In the genomic region with DNA sequence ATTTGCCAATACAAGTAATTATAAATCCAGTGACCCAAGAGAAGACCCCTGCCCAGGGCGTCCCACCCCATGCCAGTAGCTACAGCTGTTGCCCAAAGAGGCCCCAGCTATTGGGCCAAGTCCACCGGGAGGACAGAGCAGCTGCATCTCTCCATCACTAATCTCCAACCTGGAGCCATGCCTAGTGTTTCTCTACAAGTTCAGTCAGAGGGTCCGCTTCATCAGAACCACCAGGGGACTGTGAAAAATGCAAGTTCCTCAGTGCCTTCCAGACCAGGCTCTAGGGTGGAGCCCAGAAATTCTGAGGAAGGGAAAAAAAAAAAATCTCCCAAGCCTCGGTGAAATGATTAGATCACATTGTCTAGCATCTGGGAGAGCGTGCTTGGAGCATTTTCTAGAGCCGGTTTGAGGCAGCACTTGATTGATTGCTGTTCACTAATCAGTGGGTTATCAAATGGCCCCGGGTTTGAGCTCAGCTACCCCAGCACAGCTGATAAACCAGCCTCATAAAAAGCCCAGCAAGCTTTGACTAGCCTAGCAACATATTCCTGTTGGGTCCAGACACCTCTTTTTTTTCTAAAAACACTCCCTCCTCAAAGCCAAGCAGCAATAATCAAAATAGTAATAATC, we compare ENCODE assay signal across 26 cellular contexts. TPM values are rescaled to one million over a fixed set of nuclear protein-coding genes. Genes with fewer than 3 reads are reported as not detected.
DNase-seq lines count a peak whose midpoint lies in the region; ATAC-seq, FAIRE-seq and TF ChIP-seq lines count a peak whose summit lies in the region.
"Had no signal": no experiment of that assay in that cellular context is flagged by ENCODE, and none has a peak within 500 bp of the region (broad histone marks: within the 10 kb centered on the region; RNA-seq: fewer than 3 reads in every experiment).

No MANE protein-coding gene starts in this region.

- no peak for TF ChIP-seq POLR2A in H1 (IDR thresholded peaks at IDR 0.05; ENCODE audit: control extremely low read depth in 1 of 2, low read depth in 2 of 2, low read length in 2 of 2)

- no peak overlapping the region for H3K4me3 ChIP-seq in BLaER1 treated with 17β-estradiol and CSF1 and Interleukin-3, amounts not matched to agents 10 nM and 100 nM
- H3K4me3 ChIP-seq in H1 (ENCODE audit: extremely low read depth in 1 of 4, insufficient read depth in 2 of 4, low read depth in 3 of 4, low read length in 4 of 4) (no peak overlapping the region), trophoblast cell (ENCODE audit: low read depth, low read length) (no peak overlapping the region)
- H3K4me3 ChIP-seq: ascending aorta, right lobe of liver, uterus had no signal

- H4K20me1 ChIP-seq in BLaER1 treated with 17β-estradiol and CSF1 and Interleukin-3, amounts not matched to agents 10 nM and 100 nM = no peaks in the 10 kb centered on the region
- no peaks in the 10 kb centered on the region for H4K20me1 ChIP-seq in H1 (replicated peaks in 1 of 2; ENCODE audit: control insufficient read depth in 1 of 2, insufficient read depth in 2 of 2, low read length in 2 of 2)

- no peak overlapping the region for H2BK15ac ChIP-seq in H1 (ENCODE audit: low read length)

- no peak overlapping the region for H2AFZ ChIP-seq in H1 (ENCODE audit: low read length)
- no peak overlapping the region for H2AFZ ChIP-seq in trophoblast cell (ENCODE audit: insufficient read depth, low read length, poor library complexity)

- no peak for TF ChIP-seq CTCF in H1 (IDR thresholded peaks at IDR 0.05; ENCODE audit: control extremely low read depth in 1 of 3, insufficient read depth in 1 of 3, low read depth in 1 of 3, low read length in 3 of 3)

- H3K4me3 Mint-ChIP-seq in effector memory CD8-positive, alpha-beta T cell = no peak overlapping the region
- H3K4me3 Mint-ChIP-seq: activated CD4-positive, alpha-beta memory T cell treated with anti-CD3 and anti-CD28 coated beads, Interleukin-2, amount 10 ng/mL, durations not matched to agents 7 days and 5 days; activated naive CD4-positive, alpha-beta T cell treated with anti-CD3 and anti-CD28 coated beads, Interleukin-2, amount 10 ng/mL, durations not matched to agents 7 days and 5 days had no signal

- no peak overlapping the region for H4K5ac ChIP-seq in H1 (ENCODE audit: insufficient read length, low read depth, low read length)

- H3K4ac ChIP-seq in H1 (replicated peaks; ENCODE audit: insufficient read length, low read depth, low read length) = no peak overlapping the region
- no peak overlapping the region for H3K4ac ChIP-seq in trophoblast cell (ENCODE audit: low read depth, low read length)

- H3K79me1 ChIP-seq in H1 (ENCODE audit: low read depth, low read length) (no peaks in the 10 kb centered on the region), trophoblast cell (ENCODE audit: low read length) (peaks cover 20% of the 10 kb centered on the region)

- H4K8ac ChIP-seq in H1 (ENCODE audit: extremely low read depth, insufficient read depth, low read length) (no peak overlapping the region), trophoblast cell (ENCODE audit: low read depth, low read length) (peak overlapping the region; percentile 15)

- no peaks in the 10 kb centered on the region for H3K27me3 ChIP-seq in BLaER1 treated with 17β-estradiol and CSF1 and Interleukin-3, amounts not matched to agents 10 nM and 100 nM
- H3K27me3 ChIP-seq in H1 (replicated peaks in 1 of 4; ENCODE audit: control insufficient read depth in 3 of 4, extremely low read depth in 1 of 4, insufficient read depth in 3 of 4, low read length in 3 of 4) (no peaks in the 10 kb centered on the region; a peak in 1 of 7 replicates), trophoblast cell (ENCODE audit: insufficient read depth, low read length) (no peaks in the 10 kb centered on the region)
- H3K27me3 ChIP-seq: ascending aorta, right lobe of liver, uterus had no signal

- no peak overlapping the region for H3K27ac Mint-ChIP-seq in effector memory CD8-positive, alpha-beta T cell
- H3K27ac Mint-ChIP-seq: activated CD4-positive, alpha-beta memory T cell treated with anti-CD3 and anti-CD28 coated beads, Interleukin-2, amount 10 ng/mL, durations not matched to agents 7 days and 5 days; activated naive CD4-positive, alpha-beta T cell treated with anti-CD3 and anti-CD28 coated beads, Interleukin-2, amount 10 ng/mL, durations not matched to agents 7 days and 5 days had no signal

- H3K14ac ChIP-seq in H1 (ENCODE audit: insufficient read length) = no peak overlapping the region
- H3K14ac ChIP-seq in trophoblast cell (ENCODE audit: low read length) = peak overlapping the region; percentile 14

- H3K36me3 Mint-ChIP-seq in effector memory CD8-positive, alpha-beta T cell (ENCODE audit: insufficient read depth) = peaks cover 2% of the 10 kb centered on the region
- H3K36me3 Mint-ChIP-seq: activated naive CD4-positive, alpha-beta T cell treated with anti-CD3 and anti-CD28 coated beads, Interleukin-2, amount 10 ng/mL, durations not matched to agents 7 days and 5 days had no signal

- H2AK5ac ChIP-seq in H1 (ENCODE audit: low read depth, low read length) = no peak overlapping the region
- no peak overlapping the region for H2AK5ac ChIP-seq in trophoblast cell (ENCODE audit: low read length)

- WGBS in H1 (ENCODE audit: extremely low coverage in 1 of 2, insufficient coverage in 1 of 2, insufficient read length in 1 of 2, insufficient replicate concordance in 2 of 2, low coverage in 1 of 2, low lambda C conversion rate in 2 of 2, missing lambda C conversion rate in 1 of 2), 2 experiments = 93% methylated on average over 7 of the region's 7 CpGs; no CpG with 5 or more reads in 1 of the 2 experiments
- WGBS in trophoblast cell (ENCODE audit: extremely low coverage, insufficient coverage, insufficient read length) = no CpG with 5 or more reads among the region's 7 CpGs

- no peak overlapping the region for H2BK5ac ChIP-seq in H1 (ENCODE audit: low read depth, low read length)
- no peak overlapping the region for H2BK5ac ChIP-seq in trophoblast cell (ENCODE audit: low read depth, low read length, poor library complexity)

- H3K9ac ChIP-seq in BLaER1 treated with 17β-estradiol and CSF1 and Interleukin-3, amounts not matched to agents 10 nM and 100 nM = peak overlapping the region in 9 of 11 experiments; percentile 41 to 78 (median 73); a peak in 13 of 22 replicates
- H3K9ac ChIP-seq in H1 (replicated peaks in 1 of 4; ENCODE audit: extremely low read depth in 1 of 4, low read depth in 3 of 4, low read length in 3 of 4) (no peak overlapping the region), trophoblast cell (ENCODE audit: low read length) (no peak overlapping the region)

- peaks cover 0 to 6% (median 0%) of the 10 kb centered on the region in 11 experiments; a peak in 1 of 22 replicates for H3K9me3 ChIP-seq in BLaER1 treated with 17β-estradiol and CSF1 and Interleukin-3, amounts not matched to agents 10 nM and 100 nM (replicated peaks in 1 of 11)
- H3K9me3 ChIP-seq in H1 (ENCODE audit: insufficient read depth in 2 of 2, low read depth in 1 of 2, low read length in 1 of 2) = no peaks in the 10 kb centered on the region
- H3K9me3 ChIP-seq in trophoblast cell (ENCODE audit: insufficient read depth, low read depth, low read length) = no peaks in the 10 kb centered on the region
- H3K9me3 ChIP-seq: ascending aorta, right lobe of liver, uterus had no signal

- no peak overlapping the region for H4K91ac ChIP-seq in H1 (replicated peaks; ENCODE audit: insufficient read length, low read length)
- peak overlapping the region; percentile 45 for H4K91ac ChIP-seq in trophoblast cell (ENCODE audit: low read depth, low read length)

- H3K27ac ChIP-seq in BLaER1 treated with 17β-estradiol and CSF1 and Interleukin-3, amounts not matched to agents 10 nM and 100 nM = peak overlapping the region in 10 of 11 experiments; percentile 68 to 93 (median 89); a peak in 18 of 22 replicates
- H3K27ac ChIP-seq in H1 (ENCODE audit: low read depth, low read length) = no peak overlapping the region
- H3K27ac ChIP-seq in trophoblast cell (ENCODE audit: low read depth, low read length) = no peak overlapping the region
- H3K27ac ChIP-seq: ascending aorta, uterus, VCaP had no signal

- H3K79me2 ChIP-seq in H1 (ENCODE audit: control insufficient read depth in 1 of 2, insufficient read depth in 2 of 2, low read length in 2 of 2) = no peaks in the 10 kb centered on the region
- H3K79me2 ChIP-seq in trophoblast cell (ENCODE audit: control insufficient read depth, insufficient read depth, low read length, poor library complexity) = no peaks in the 10 kb centered on the region

- CTCF ChIA-PET in H1 (lab: Charles Lee; ENCODE audit: partially characterized antibody) = no interaction called here

- no peaks in the 10 kb centered on the region for H3K23me2 ChIP-seq in H1 (ENCODE audit: low read depth, low read length)

- H4K12ac ChIP-seq in trophoblast cell (ENCODE audit: low read depth, low read length) = no peak overlapping the region

- TF ChIP-seq EP300 in H1 (IDR thresholded peaks at IDR 0.05; ENCODE audit: borderline replicate concordance in 1 of 2, low read depth in 2 of 2, low read length in 2 of 2) = no peak

- H2BK20ac ChIP-seq in H1 (ENCODE audit: low read length) = peak overlapping the region; percentile 80; the same call in 1 of the 2 replicates

- H3K4me1 Mint-ChIP-seq in effector memory CD8-positive, alpha-beta T cell (ENCODE audit: low read depth in 2 of 2) = peaks cover 0 to 2% of the 10 kb centered on the region in 2 donors

- no peak for ATAC-seq in effector memory CD8-positive, alpha-beta T cell (replicated peaks)
- ATAC-seq in GM21529 (IDR thresholded peaks at IDR 0.05; ENCODE audit: unreplicated experiment) (no peak), GM19351 (IDR thresholded peaks at IDR 0.05; ENCODE audit: unreplicated experiment) (no peak)

- H3K23ac ChIP-seq in H1 (ENCODE audit: insufficient read length) (no peak overlapping the region), trophoblast cell (ENCODE audit: low read length) (no peak overlapping the region)

- POLR2A ChIA-PET in H1 (lab: Charles Lee; ENCODE audit: partially characterized antibody) = interaction anchor here (0.6 to 3.4 kb wide), 4 partner anchors 8 to 382 kb away, joined by 3 to 13 read pairs (median 4); a partner anchor contains a TSS

- H3K4me1 ChIP-seq in BLaER1 treated with 17β-estradiol and CSF1 and Interleukin-3, amounts not matched to agents 10 nM and 100 nM = peaks cover 32 to 65% (median 58%) of the 10 kb centered on the region in 10 experiments
- peaks cover 0 to 14% (median under 1%) of the 10 kb centered on the region in 4 experiments; a peak in 3 of 7 replicates for H3K4me1 ChIP-seq in H1 (replicated peaks in 1 of 4; ENCODE audit: control insufficient read depth in 3 of 4, insufficient read depth in 4 of 4, low read length in 3 of 4)
- H3K4me1 ChIP-seq in trophoblast cell (ENCODE audit: control insufficient read depth in 1 of 2, insufficient read depth in 2 of 2, low read length in 2 of 2) = peaks cover 19 to 33% of the 10 kb centered on the region in 2 experiments
- H3K4me1 ChIP-seq: ascending aorta, uterus had no signal

- H2BK12ac ChIP-seq in H1 (ENCODE audit: low read depth, low read length) = 0 out of 2 replicates have a peak overlapping the region, but pooled peaks have one; percentile 23
- peak overlapping the region; percentile 47 for H2BK12ac ChIP-seq in trophoblast cell (ENCODE audit: low read length)

- H3K56ac ChIP-seq in H1 (replicated peaks; ENCODE audit: insufficient read length, low read depth, low read length) = no peak overlapping the region

- peaks cover 7 to 19% of the 10 kb centered on the region in 2 donors for H3K27me3 Mint-ChIP-seq in effector memory CD8-positive, alpha-beta T cell

- no peaks in the 10 kb centered on the region for H3K9me3 Mint-ChIP-seq in effector memory CD8-positive, alpha-beta T cell
- H3K9me3 Mint-ChIP-seq: activated CD4-positive, alpha-beta memory T cell treated with anti-CD3 and anti-CD28 coated beads, Interleukin-2, amount 10 ng/mL, durations not matched to agents 7 days and 5 days; activated naive CD4-positive, alpha-beta T cell treated with anti-CD3 and anti-CD28 coated beads, Interleukin-2, amount 10 ng/mL, durations not matched to agents 7 days and 5 days had no signal

- no peak for FAIRE-seq in H1 (lab: Jason Lieb, UNC)
- FAIRE-seq: endometrium, RCC 7860 had no signal

- DNase-seq in LHCN-M2 (ENCODE audit: low read depth) (peak; percentile 85), H1 (ENCODE audit: low read depth in 1 of 2, low spot score in 2 of 2) (no peak), trophoblast cell (no peak), NCI-H1436 treated with DMSO at 0.1 percent for 48 hours (lab: John Stamatoyannopoulos, UW) (no peak)
- no peak for DNase-seq in effector memory CD8-positive, alpha-beta T cell
- DNase-seq: activated CD4-positive, alpha-beta memory T cell treated with anti-CD3 and anti-CD28 coated beads, Interleukin-2, amount 10 ng/mL, durations not matched to agents 7 days and 5 days; activated naive CD4-positive, alpha-beta T cell treated with anti-CD3 and anti-CD28 coated beads, Interleukin-2, amount 10 ng/mL, durations not matched to agents 7 days and 5 days; activated T-cell treated with anti-CD3 and anti-CD28 coated beads, Interleukin-2, amount 50 U/mL, for 1 hour; Calu3; foreskin fibroblast; HCEC 1CT; kidney glomerular epithelial cell; NCI-H1436; NCI-H82; right lobe of liver; stimulated activated CD4-positive, alpha-beta T cell treated with anti-CD3 and anti-CD28 coated beads, Interleukin-1b, Interleukin-23, amount 100 ng/mL, for 48 hours; uterus had no signal

- H2BK120ac ChIP-seq in H1 (replicated peaks; ENCODE audit: low read depth, low read length) (no peak overlapping the region), trophoblast cell (ENCODE audit: insufficient read depth, low read length, poor library complexity) (no peak overlapping the region)

- TF ChIP-seq RAD21 in H1 (IDR thresholded peaks at IDR 0.05 in 1 of 2, conservative IDR thresholded peaks at IDR 0.05 in 1 of 2; ENCODE audit: low read depth in 2 of 2, low read length in 2 of 2) = no peak

- peak overlapping the region in 9 of 11 experiments; percentile 82 to 97 (median 93); a peak in 18 of 22 replicates for H3K4me2 ChIP-seq in BLaER1 treated with 17β-estradiol and CSF1 and Interleukin-3, amounts not matched to agents 10 nM and 100 nM
- H3K4me2 ChIP-seq in H1 (ENCODE audit: insufficient read depth in 1 of 2, low read depth in 2 of 2, low read length in 2 of 2) (no peak overlapping the region), trophoblast cell (ENCODE audit: low read length) (no peak overlapping the region)

- H3K18ac ChIP-seq in H1 (ENCODE audit: extremely low read depth, low read length) (no peak overlapping the region), trophoblast cell (ENCODE audit: low read length) (no peak overlapping the region)

- H3K36me3 ChIP-seq in BLaER1 treated with 17β-estradiol and CSF1 and Interleukin-3, amounts not matched to agents 10 nM and 100 nM = no peaks in the 10 kb centered on the region
- H3K36me3 ChIP-seq in H1 (ENCODE audit: control insufficient read depth in 2 of 4, insufficient read depth in 4 of 4, low read length in 3 of 4) (no peaks in the 10 kb centered on the region), trophoblast cell (ENCODE audit: control insufficient read depth in 1 of 2, insufficient read depth in 2 of 2, low read length in 2 of 2) (no peaks in the 10 kb centered on the region)
- H3K36me3 ChIP-seq: ascending aorta, right lobe of liver, uterus had no signal

RNA-seq across cellular contexts. Expression of a gene that starts 22.3 kb away (rescaled TPM):
- total RNA-seq in LHCN-M2 (2014; rRNA removed) = 235 and 314 TPM in 2 replicates
- 141 TPM for polyA plus RNA-seq in LHCN-M2 (2012)
- total RNA-seq in H1 (2021; fragmentation: NEBNext Ultra II Directional; extraction: Animal tissue kit (Norgen Biotek cat#: 25700)) = 34.7 and 35.6 TPM in 2 replicates
- polyA plus RNA-seq in H1 (2011; rRNA removed) = 17.5 and 23.3 TPM in 2 replicates
- 19.8 TPM for polyA plus RNA-seq in H1 (2011; cell fraction: cytosol; rRNA removed)
- polyA plus RNA-seq in H1 (2011; cell fraction: nucleus; rRNA removed) = 30.6 TPM
- 20.0 to 28.0 TPM (median 25.9 TPM) in 4 replicates for polyA plus RNA-seq in H1 (2012, experiment 1 of 2)
- 11.5 TPM for polyA plus RNA-seq in H1 (2012, experiment 2 of 2)
- polyA plus RNA-seq in H1 (2013, experiment 1 of 2) = 17.6 TPM
- polyA plus RNA-seq in H1 (2013, experiment 2 of 2) = 17.8 TPM
- 35.3 and 36.1 TPM in 2 replicates for polyA minus RNA-seq in H1 (2011; rRNA and poly(A)+ RNA removed)
- polyA minus RNA-seq in H1 (2011; cell fraction: cytosol; rRNA and poly(A)+ RNA removed) = 47.9 TPM
- polyA minus RNA-seq in H1 (2011; cell fraction: nucleus; rRNA and poly(A)+ RNA removed) = 32.3 TPM
- 252 and 267 TPM in 2 replicates for polyA plus RNA-seq in trophoblast cell (2013)

RNA-seq across cellular contexts. Expression of a gene that starts 44.6 kb away (rescaled TPM):
- total RNA-seq in LHCN-M2 (2014; rRNA removed) = 0.11 TPM in 1 of 2 replicates, not detected in the other
- polyA plus RNA-seq in LHCN-M2 (2012) = 0.05 TPM
- not detected in 2 replicates for total RNA-seq in H1 (2021; fragmentation: NEBNext Ultra II Directional; extraction: Animal tissue kit (Norgen Biotek cat#: 25700))
- 0.03 TPM in 1 of 2 replicates, not detected in the other for polyA plus RNA-seq in H1 (2011; rRNA removed)
- polyA plus RNA-seq in H1 (2011; cell fraction: cytosol; rRNA removed) = 0.04 TPM
- 0.04 TPM for polyA plus RNA-seq in H1 (2011; cell fraction: nucleus; rRNA removed)
- not detected in 4 replicates for polyA plus RNA-seq in H1 (2012, experiment 1 of 2)
- not detected for polyA plus RNA-seq in H1 (2012, experiment 2 of 2)
- 0.02 TPM for polyA plus RNA-seq in H1 (2013, experiment 1 of 2)
- 0.02 TPM for polyA plus RNA-seq in H1 (2013, experiment 2 of 2)
- 0.06 and 0.07 TPM in 2 replicates for polyA minus RNA-seq in H1 (2011; rRNA and poly(A)+ RNA removed)
- 1.1 TPM for polyA minus RNA-seq in H1 (2011; cell fraction: cytosol; rRNA and poly(A)+ RNA removed)
- polyA minus RNA-seq in H1 (2011; cell fraction: nucleus; rRNA and poly(A)+ RNA removed) = 0.40 TPM
- polyA plus RNA-seq in trophoblast cell (2013) = 0.11 TPM in 2 replicates
- total RNA-seq: activated CD4-positive, alpha-beta memory T cell treated with anti-CD3 and anti-CD28 coated beads, Interleukin-2, amount 10 ng/mL, durations not matched to agents 7 days and 5 days; ascending aorta; Calu3; G401; omental fat pad; right lobe of liver had no signal

RNA-seq across cellular contexts. Expression of a gene that starts 52.2 kb away (rescaled TPM):
- not detected in 2 replicates for total RNA-seq in LHCN-M2 (2014; rRNA removed)
- polyA plus RNA-seq in LHCN-M2 (2012) = 0.07 TPM
- total RNA-seq in H1 (2021; fragmentation: NEBNext Ultra II Directional; extraction: Animal tissue kit (Norgen Biotek cat#: 25700)) = not detected in 2 replicates
- not detected in 2 replicates for polyA plus RNA-seq in H1 (2011; rRNA removed)
- polyA plus RNA-seq in H1 (2011; cell fraction: cytosol; rRNA removed) = not detected
- not detected for polyA plus RNA-seq in H1 (2011; cell fraction: nucleus; rRNA removed)
- polyA plus RNA-seq in H1 (2012, experiment 1 of 2) = 0.09 TPM in 1 of 4 replicates, not detected in the others
- not detected for polyA plus RNA-seq in H1 (2012, experiment 2 of 2)
- polyA plus RNA-seq in H1 (2013, experiment 1 of 2) = not detected
- polyA plus RNA-seq in H1 (2013, experiment 2 of 2) = 0.02 TPM
- not detected in 2 replicates for polyA minus RNA-seq in H1 (2011; rRNA and poly(A)+ RNA removed)
- not detected for polyA minus RNA-seq in H1 (2011; cell fraction: cytosol; rRNA and poly(A)+ RNA removed)
- not detected for polyA minus RNA-seq in H1 (2011; cell fraction: nucleus; rRNA and poly(A)+ RNA removed)
- 0.07 and 0.12 TPM in 2 replicates for polyA plus RNA-seq in trophoblast cell (2013)
- total RNA-seq: activated CD4-positive, alpha-beta memory T cell treated with anti-CD3 and anti-CD28 coated beads, Interleukin-2, amount 10 ng/mL, durations not matched to agents 7 days and 5 days; ascending aorta; Calu3; G401 had no signal

Comparison
In these comparisons a context has a peak if more than half of its experiments do, and no peak if none do; other contexts are left out.
1. H3K27ac ChIP-seq: peak in BLaER1 treated with 17β-estradiol and CSF1 and Interleukin-3, amounts not matched to agents 10 nM and 100 nM (10 of 11); none in H1 (single experiment) and trophoblast cell (single experiment).
2. H3K4me2 ChIP-seq: peak in BLaER1 treated with 17β-estradiol and CSF1 and Interleukin-3, amounts not matched to agents 10 nM and 100 nM (9 of 11); none in H1 (0 of 2) and trophoblast cell (single experiment).
3. H3K9ac ChIP-seq: peak in BLaER1 treated with 17β-estradiol and CSF1 and Interleukin-3, amounts not matched to agents 10 nM and 100 nM (9 of 11); none in H1 (0 of 4) and trophoblast cell (single experiment).